ENCODE assay signal across 10 cellular contexts in genomic region chr22:19719055-19719482, GRCh38. TPM values are rescaled to one million over a fixed set of nuclear protein-coding genes. Genes with fewer than 3 reads are reported as not detected.
DNase-seq lines count a peak whose midpoint lies in the region; ATAC-seq and TF ChIP-seq lines count a peak whose summit lies in the region.
"Had no signal": no experiment of that assay in that cellular context is flagged by ENCODE, and none has a peak within 500 bp of the region (broad histone marks: within the 10 kb centered on the region; RNA-seq: fewer than 3 reads in every experiment).

No MANE protein-coding gene starts in this region.

- CTCF ChIA-PET in activated naive CD4-positive, alpha-beta T cell treated with anti-CD3 and anti-CD28 coated beads, Interleukin-2, amount 10 ng/mL, durations not matched to agents 7 days and 5 days (lab: Charles Lee): interaction anchor here (2.2 kb wide), 1 partner anchor 11 kb away, joined by 9 read pairs; no protein-coding TSS in a partner anchor

- H3K36me3 ChIP-seq in hepatocyte (replicated peaks; ENCODE audit: insufficient read depth, low read depth): no peaks in the 10 kb centered on the region
- peaks cover 22% of the 10 kb centered on the region for H3K36me3 ChIP-seq in suprapubic skin

- TF ChIP-seq EP300 in suprapubic skin (IDR thresholded peaks at IDR 0.05): no peak

- WGBS in hepatocyte (ENCODE audit: low lambda C conversion rate, missing lambda C conversion rate): 56% methylated on average over 9 of the region's 31 CpGs
- 45% methylated on average over 12 of the region's 31 CpGs for WGBS in suprapubic skin

- no peak overlapping the region for H2AFZ ChIP-seq in hepatocyte

- peaks cover 5% of the 10 kb centered on the region for H4K20me1 ChIP-seq in hepatocyte (ENCODE audit: insufficient read depth, poor library complexity, severe bottlenecking)

- H3K4me3 Mint-ChIP-seq in activated naive CD4-positive, alpha-beta T cell treated with anti-CD3 and anti-CD28 coated beads, Interleukin-2, amount 10 ng/mL, durations not matched to agents 7 days and 5 days: peak overlapping the region; percentile 60

- H3K9me3 Mint-ChIP-seq in activated naive CD4-positive, alpha-beta T cell treated with anti-CD3 and anti-CD28 coated beads, Interleukin-2, amount 10 ng/mL, durations not matched to agents 7 days and 5 days: no peaks in the 10 kb centered on the region

- no peaks in the 10 kb centered on the region for H3K9me2 ChIP-seq in hepatocyte (replicated peaks; ENCODE audit: insufficient read depth)

- H3K79me2 ChIP-seq in hepatocyte: no peaks in the 10 kb centered on the region

- no peaks in the 10 kb centered on the region for H3K36me3 Mint-ChIP-seq in activated naive CD4-positive, alpha-beta T cell treated with anti-CD3 and anti-CD28 coated beads, Interleukin-2, amount 10 ng/mL, durations not matched to agents 7 days and 5 days

- H3K27me3 ChIP-seq in hepatocyte (peaks cover 72% of the 10 kb centered on the region), suprapubic skin (peaks cover 32% of the 10 kb centered on the region)

- H3K4me1 ChIP-seq in hepatocyte (ENCODE audit: insufficient read depth) (peaks cover 24% of the 10 kb centered on the region), suprapubic skin (peaks cover 57% of the 10 kb centered on the region)

- ATAC-seq in HG02938 (IDR thresholded peaks at IDR 0.05; ENCODE audit: unreplicated experiment) (no peak), GM18511 (IDR thresholded peaks at IDR 0.05; ENCODE audit: unreplicated experiment) (no peak)

- TF ChIP-seq CTCF in hepatocyte (IDR thresholded peaks at IDR 0.05; ENCODE audit: poor library complexity): no peak
- no peak for TF ChIP-seq CTCF in suprapubic skin (IDR thresholded peaks at IDR 0.05)

- no peak overlapping the region for H3K4me3 ChIP-seq in hepatocyte
- peak overlapping the region; percentile 76 for H3K4me3 ChIP-seq in suprapubic skin

- H3K27ac ChIP-seq in hepatocyte: no peak overlapping the region
- H3K27ac ChIP-seq in suprapubic skin: no peak overlapping the region

- peaks cover 10% of the 10 kb centered on the region for H3K4me1 Mint-ChIP-seq in activated naive CD4-positive, alpha-beta T cell treated with anti-CD3 and anti-CD28 coated beads, Interleukin-2, amount 10 ng/mL, durations not matched to agents 7 days and 5 days

- H3K27me3 Mint-ChIP-seq in activated naive CD4-positive, alpha-beta T cell treated with anti-CD3 and anti-CD28 coated beads, Interleukin-2, amount 10 ng/mL, durations not matched to agents 7 days and 5 days: peaks cover 86% of the 10 kb centered on the region

- TF ChIP-seq POLR2A in suprapubic skin (IDR thresholded peaks at IDR 0.05): no peak

- peak; percentile 38 to 52 for DNase-seq in activated CD4-positive, alpha-beta T cell treated with anti-CD3 and anti-CD28 coated beads for 4 hours
- DNase-seq in activated CD4-positive, alpha-beta T cell treated with anti-CD3 and anti-CD28 coated beads, Interleukin-2, amount 50 U/mL, for 1 hour: no peak
- DNase-seq in activated naive CD4-positive, alpha-beta T cell treated with anti-CD3 and anti-CD28 coated beads, Interleukin-2, amount 10 ng/mL, durations not matched to agents 7 days and 5 days: no peak
- DNase-seq in hepatocyte (ENCODE audit: low spot score) (no peak), suprapubic skin (ENCODE audit: low spot score in 2 of 2) (no peak), NCI-H1092 (lab: John Stamatoyannopoulos, UW) (no peak)
- DNase-seq: hippocampal formation, SHP77 treated with DMSO at 0.1 percent for 48 hours had no signal

- H3K9me3 ChIP-seq in hepatocyte (ENCODE audit: low read depth): no peaks in the 10 kb centered on the region
- no peaks in the 10 kb centered on the region for H3K9me3 ChIP-seq in suprapubic skin

- H3K4me2 ChIP-seq in hepatocyte: peak overlapping the region; percentile 95

- H3K27ac Mint-ChIP-seq in activated naive CD4-positive, alpha-beta T cell treated with anti-CD3 and anti-CD28 coated beads, Interleukin-2, amount 10 ng/mL, durations not matched to agents 7 days and 5 days: no peak overlapping the region

RNA-seq across cellular contexts. Expression of gene GP1BB, which starts 4.3 kb away (rescaled TPM):
- total RNA-seq in hepatocyte: 1.0 and 2.5 TPM in 2 replicates
- 2.4 and 2.8 TPM in 2 replicates for polyA plus RNA-seq in hepatocyte
- total RNA-seq in suprapubic skin: 10 to 100 TPM; 14.7 to 28.7 (median 19.4) TPM

RNA-seq across cellular contexts. Expression of gene SEPTIN5, which starts 4.8 kb away (rescaled TPM):
- total RNA-seq in hepatocyte (4.3 and 10.0 TPM in 2 replicates), suprapubic skin (100 to 1,000 TPM in 3 of 4 donors, 10 to 100 TPM in 1; 89.0 to 147 (median 129) TPM)
- polyA plus RNA-seq in hepatocyte: 9.4 and 9.7 TPM in 2 replicates

RNA-seq across cellular contexts. Expression of gene TBX1, which starts 41.5 kb away (rescaled TPM):
- not detected in 2 replicates for total RNA-seq in hepatocyte
- polyA plus RNA-seq in hepatocyte: 0.07 and 1.1 TPM in 2 replicates
- total RNA-seq in suprapubic skin: 1 to 10 TPM; 1.6 to 7.0 (median 4.8) TPM

Comparison
In these comparisons a context has a peak if more than half of its experiments do, and no peak if none do; other contexts are left out.
1. DNase-seq: peak in activated CD4-positive, alpha-beta T cell treated with anti-CD3 and anti-CD28 coated beads for 4 hours (2 of 2); none in activated CD4-positive, alpha-beta T cell treated with anti-CD3 and anti-CD28 coated beads, Interleukin-2, amount 50 U/mL, for 1 hour (single experiment), activated naive CD4-positive, alpha-beta T cell treated with anti-CD3 and anti-CD28 coated beads, Interleukin-2, amount 10 ng/mL, durations not matched to agents 7 days and 5 days (single experiment), hepatocyte (single experiment), suprapubic skin (0 of 2) and NCI-H1092 (single experiment).